27 cellular contexts compared by ENCODE assay signal in the genomic region with DNA sequence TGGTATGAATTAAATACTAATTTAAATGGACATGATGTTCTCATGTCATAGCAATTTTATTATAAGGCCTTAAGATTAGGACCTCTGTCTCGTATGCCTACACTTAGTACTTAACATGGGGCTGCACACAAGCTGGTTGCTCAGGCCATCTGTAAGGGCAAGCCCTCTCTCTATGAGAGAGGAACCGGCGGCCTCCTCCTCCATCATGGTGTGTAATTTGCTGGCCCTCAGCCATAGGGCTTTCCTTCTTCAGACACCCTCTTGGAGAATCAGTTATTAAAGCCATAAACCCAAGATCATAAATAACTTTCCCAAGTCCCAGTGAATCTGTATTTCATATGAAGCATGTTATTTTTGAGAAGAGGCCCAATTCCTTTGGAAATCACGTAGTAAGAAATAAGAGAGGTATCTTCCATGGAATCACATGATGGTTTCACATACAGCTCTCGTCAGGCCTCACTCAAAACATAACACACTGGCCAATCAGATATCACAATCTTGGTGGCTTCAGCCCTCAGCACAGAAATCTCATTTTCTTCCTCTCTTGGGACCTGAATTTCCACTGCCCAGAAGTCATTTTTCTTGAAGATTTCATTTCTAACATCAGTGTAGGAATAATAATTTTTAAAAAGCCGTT.
"Had no signal": no experiment of that assay in that cellular context is flagged by ENCODE, and none has a peak within 500 bp of the region (broad histone marks: within the 10 kb centered on the region; RNA-seq: fewer than 3 reads in every experiment).

No MANE protein-coding gene starts in this region.

- H3K27me3 ChIP-seq: cardiac muscle cell, neutrophil, thyroid gland had no signal

- ATAC-seq: esophagus mucosa; left colon; lower lobe of right lung; mucosa of descending colon; natural killer cell treated with Interleukin-12 subunit alpha and Interleukin-12 subunit beta and Interleukin-15 and Interleukin-18, amount 100 ng/mL, for 72 hours; stimulated activated memory B cell treated with anti-CD40 and anti-IgM and Interleukin-4, amounts not matched to agents 10 μg/mL and 1 μg/mL and 100 μg/mL, for 72 hours; stimulated activated naive CD8-positive, alpha-beta T cell treated with anti-CD3 and anti-CD28 coated beads, Interleukin-15, amount 100 ng/mL, for 72 hours had no signal

- H3K4me3 ChIP-seq: cardiac muscle cell, lower lobe of right lung, mucosa of descending colon, smooth muscle cell, thyroid gland had no signal

- H3K27ac ChIP-seq: cardiac muscle cell, lower lobe of right lung, neutrophil, thyroid gland, VCaP had no signal

- H3K36me3 ChIP-seq: cardiac muscle cell, lower lobe of right lung, neutrophil, thyroid gland had no signal

- H3K9me3 ChIP-seq: lower lobe of right lung, mucosa of descending colon, neutrophil, thyroid gland had no signal

- H3K4me1 ChIP-seq: thyroid gland had no signal

- DNase-seq: activated CD4-positive, alpha-beta T cell treated with anti-CD3 and anti-CD28 coated beads for 48 hours; activated CD4-positive, alpha-beta T cell treated with anti-CD3 and anti-CD28 coated beads, Interleukin-2, amount 50 U/mL, for 48 hours; activated CD8-positive, alpha-beta memory T cell treated with anti-CD3 and anti-CD28 coated beads for 24 hours; activated effector memory CD4-positive, alpha-beta T cell treated with Interleukin-2 at 50 U/mL for 16 hours; activated naive CD4-positive, alpha-beta T cell treated with Interleukin-2 at 50 U/mL for 16 hours; anterior cingulate cortex; endodermal cell; glutamatergic neuron; hippocampal formation; left colon; lower lobe of right lung; mesenchymal stem cell; mucosa of descending colon; stimulated activated CD4-positive, alpha-beta T cell treated with anti-CD3 and anti-CD28 coated beads, Interleukin-1b, Interleukin-23, amount 100 ng/mL, for 48 hours; stimulated activated CD4-positive, alpha-beta T cell treated with anti-CD3 and anti-CD28 coated beads, Interleukin-4, amount 100 ng/mL, for 4 hours; stimulated activated CD8-positive, alpha-beta memory T cell treated with anti-CD3 and anti-CD28 coated beads, Interleukin-4, amount 100 ng/mL, for 48 hours; stimulated activated naive CD8-positive, alpha-beta T cell treated with anti-CD3 and anti-CD28 coated beads, Interleukin-15, amount 100 ng/mL, for 72 hours; substantia nigra; T-helper 1 cell; thyroid gland had no signal
